32 cellular contexts compared by ENCODE assay signal in genomic region chr5:180052211-180052818, GRCh38.
"Had no signal": no experiment of that assay in that cellular context is flagged by ENCODE, and none has a peak within 500 bp of the region (broad histone marks: within the 10 kb centered on the region; RNA-seq: fewer than 3 reads in every experiment).

No MANE protein-coding gene starts in this region.

- H3K27ac ChIP-seq: adrenal gland, body of pancreas, heart left ventricle, pancreas, psoas muscle, thoracic aorta, uterus had no signal

- H3K27me3 Mint-ChIP-seq: activated CD4-positive, alpha-beta memory T cell treated with anti-CD3 and anti-CD28 coated beads for 36 hours; activated naive CD8-positive, alpha-beta T cell treated with anti-CD3 and anti-CD28 coated beads for 36 hours; naive thymus-derived CD4-positive, alpha-beta T cell; stimulated activated naive B cell treated with anti-CD40 and anti-IgM and Interleukin-4, amounts not matched to agents 10 μg/mL and 1 μg/mL and 100 μg/mL, for 72 hours had no signal

- H3K4me3 Mint-ChIP-seq: activated CD4-positive, alpha-beta memory T cell treated with anti-CD3 and anti-CD28 coated beads for 36 hours; activated naive CD8-positive, alpha-beta T cell treated with anti-CD3 and anti-CD28 coated beads for 36 hours; activated T-cell treated with anti-CD3 and anti-CD28 coated beads, Interleukin-2, amount 50 U/mL, for 4 hours; immature natural killer cell; naive thymus-derived CD4-positive, alpha-beta T cell; neural crest cell; stimulated activated naive B cell treated with anti-CD40 and anti-IgM and Interleukin-4, amounts not matched to agents 10 μg/mL and 1 μg/mL and 100 μg/mL, for 72 hours had no signal

- H3K4me1 ChIP-seq: uterus had no signal

- H3K27me3 ChIP-seq: adrenal gland, body of pancreas, heart left ventricle, pancreas, sigmoid colon, uterus had no signal

- FAIRE-seq: endothelial cell of umbilical vein, kidney, pancreas, small intestine had no signal

- H3K36me3 Mint-ChIP-seq: activated CD4-positive, alpha-beta memory T cell treated with anti-CD3 and anti-CD28 coated beads for 36 hours; activated naive CD8-positive, alpha-beta T cell treated with anti-CD3 and anti-CD28 coated beads for 36 hours; immature natural killer cell had no signal

- H3K4me3 ChIP-seq: adrenal gland, body of pancreas, heart left ventricle, pancreas, psoas muscle, sigmoid colon, thoracic aorta, uterus had no signal

- H3K27ac Mint-ChIP-seq: activated CD4-positive, alpha-beta memory T cell treated with anti-CD3 and anti-CD28 coated beads for 36 hours; activated naive CD8-positive, alpha-beta T cell treated with anti-CD3 and anti-CD28 coated beads for 36 hours; stimulated activated naive B cell treated with anti-CD40 and anti-IgM and Interleukin-4, amounts not matched to agents 10 μg/mL and 1 μg/mL and 100 μg/mL, for 72 hours had no signal

- H3K36me3 ChIP-seq: adrenal gland, heart left ventricle, pancreas, sigmoid colon, thoracic aorta, uterus had no signal

- DNase-seq: activated CD4-positive, alpha-beta memory T cell treated with anti-CD3 and anti-CD28 coated beads for 36 hours; activated CD4-positive, alpha-beta T cell treated with anti-CD3 and anti-CD28 coated beads for 48 hours; activated CD8-positive, alpha-beta memory T cell treated with anti-CD3 and anti-CD28 coated beads, Interleukin-2, amount 50 U/mL, for 48 hours; activated naive CD4-positive, alpha-beta T cell; activated naive CD8-positive, alpha-beta T cell treated with anti-CD3 and anti-CD28 coated beads for 36 hours; activated T-cell treated with anti-CD3 and anti-CD28 coated beads, Interleukin-2, amount 50 U/mL, for 4 hours; adrenal gland; aorta; body of pancreas; foreskin fibroblast; heart left ventricle; hypothalamus; immature natural killer cell; kidney; left colon; mammary epithelial cell; midbrain; naive thymus-derived CD4-positive, alpha-beta T cell; nucleus accumbens; pancreas; psoas muscle; sigmoid colon; small intestine; stimulated activated CD4-positive, alpha-beta T cell treated with anti-CD3 and anti-CD28 coated beads, Interleukin-4, amount 100 ng/mL, for 24 hours; stimulated activated naive B cell treated with anti-CD40 and anti-IgM and Interleukin-4, amounts not matched to agents 10 μg/mL and 1 μg/mL and 100 μg/mL, for 72 hours; T-helper 1 cell; trophoblast cell; uterus had no signal

- H3K9me3 ChIP-seq: adrenal gland, body of pancreas, heart left ventricle, pancreas, psoas muscle, sigmoid colon, thoracic aorta, uterus had no signal

- H3K9me3 Mint-ChIP-seq: activated CD4-positive, alpha-beta memory T cell treated with anti-CD3 and anti-CD28 coated beads for 36 hours; activated naive CD8-positive, alpha-beta T cell treated with anti-CD3 and anti-CD28 coated beads for 36 hours; activated T-cell treated with anti-CD3 and anti-CD28 coated beads, Interleukin-2, amount 50 U/mL, for 4 hours; immature natural killer cell; stimulated activated naive B cell treated with anti-CD40 and anti-IgM and Interleukin-4, amounts not matched to agents 10 μg/mL and 1 μg/mL and 100 μg/mL, for 72 hours had no signal

- ATAC-seq: activated CD4-positive, CD25-positive, alpha-beta regulatory T cell treated with anti-CD3 and anti-CD28 coated beads, Interleukin-2, amount 50 U/mL, for 24 hours; activated T-cell treated with anti-CD3 and anti-CD28 coated beads, Interleukin-2, amount 50 U/mL, for 4 hours; body of pancreas; heart left ventricle; left colon; naive thymus-derived CD4-positive, alpha-beta T cell; stimulated activated naive B cell treated with anti-CD40 and anti-IgM and Interleukin-4, amounts not matched to agents 10 μg/mL and 1 μg/mL and 100 μg/mL, for 72 hours had no signal
